ENCODE assay signal across 8 cellular contexts in genomic region chr10:80205478-80206276, GRCh38. TPM values are rescaled to one million over a fixed set of nuclear protein-coding genes. Genes with fewer than 3 reads are reported as not detected.
DNase-seq lines count a peak whose midpoint lies in the region; ATAC-seq and TF ChIP-seq lines count a peak whose summit lies in the region.

Gene ANXA11 (minus strand): TSS chr10:80205537. CDS start chr10:80172861, 32,676 bp downstream.

- peak within 1 kb of the TSS; percentile 59 for H2BK5ac ChIP-seq in neuronal stem cell (ENCODE audit: low read length)

- no peak within 1 kb of the TSS for H4K91ac ChIP-seq in neuronal stem cell (ENCODE audit: low read depth, low read length, poor library complexity)

- no peak for TF ChIP-seq CTCF in fibroblast of villous mesenchyme (IDR thresholded peaks at IDR 0.05; ENCODE audit: insufficient read depth, low read depth, low read length)

- no peak for TF ChIP-seq EP300 in Ishikawa (IDR thresholded peaks at IDR 0.05; ENCODE audit: borderline replicate concordance)

- H3K27ac ChIP-seq in neuronal stem cell (replicated peaks; ENCODE audit: low read length) (peak within 1 kb of the TSS; percentile 25), substantia nigra (ENCODE audit: low read depth, low read length, poor library complexity, severe bottlenecking) (peak within 1 kb of the TSS; percentile 71)

- H2BK15ac ChIP-seq in neuronal stem cell (ENCODE audit: low read length): peak within 1 kb of the TSS; percentile 70

- WGBS in neuronal stem cell (ENCODE audit: extremely low coverage in 2 of 2, insufficient read length in 2 of 2, insufficient replicate concordance in 1 of 2), 2 donors: no CpG with 5 or more reads among the region's 45 CpGs

- H3K4me3 ChIP-seq in fibroblast of villous mesenchyme (ENCODE audit: low read depth, low read length) (peak within 1 kb of the TSS; percentile 78), neuronal stem cell (ENCODE audit: low read length in 2 of 2) (peak within 1 kb of the TSS; percentile 50 to 83)

- peak within 1 kb of the TSS; percentile 95 for H2AFZ ChIP-seq in neuronal stem cell (ENCODE audit: low read length)

- H3K36me3 ChIP-seq in neuronal stem cell (replicated peaks in 1 of 2; ENCODE audit: control insufficient read depth in 2 of 2, insufficient read depth in 2 of 2, low read length in 2 of 2): no peaks in the 10 kb centered on the region

- H4K8ac ChIP-seq in neuronal stem cell (ENCODE audit: low read depth, low read length): no peak within 1 kb of the TSS

- no peak within 1 kb of the TSS for H2AK5ac ChIP-seq in neuronal stem cell (ENCODE audit: low read depth, low read length)

- no peak within 1 kb of the TSS for H3K14ac ChIP-seq in neuronal stem cell (ENCODE audit: low read length)

- no peaks in the 10 kb centered on the region for H3K9me3 ChIP-seq in neuronal stem cell (replicated peaks in 1 of 2; ENCODE audit: control insufficient read depth in 2 of 2, insufficient read depth in 1 of 2, low read depth in 1 of 2, low read length in 2 of 2)

- peaks cover 0 to 20% of the 10 kb centered on the region in 2 donors for H3K4me1 ChIP-seq in neuronal stem cell (ENCODE audit: control insufficient read depth in 2 of 2, insufficient read depth in 1 of 2, low read depth in 1 of 2, low read length in 2 of 2)

- DNase-seq in DMS79 (lab: John Stamatoyannopoulos, UW) (peak; percentile 29), RPMI8226 (peak; percentile 93), fibroblast of villous mesenchyme (ENCODE audit: low read depth) (peak; percentile 75), neuronal stem cell (ENCODE audit: low spot score) (peak; percentile 69), substantia nigra (lab: John Stamatoyannopoulos, UW) (peak in 21 of 49 donors; percentile 19 to 93 (median 42))
- DNase-seq in activated T-helper 9 cell treated with anti-CD3 and anti-CD28 coated beads, Interleukin-2, amount 50 U/mL, for 16 hours (ENCODE audit: low read depth): peak; percentile 77

- H3K18ac ChIP-seq in neuronal stem cell (ENCODE audit: low read length): peak within 1 kb of the TSS; percentile 96

- H3K4me2 ChIP-seq in neuronal stem cell (ENCODE audit: insufficient read depth, low read length, poor library complexity, severe bottlenecking): peak within 1 kb of the TSS; percentile 69

- peak; percentile 77 for ATAC-seq in GM21529 (IDR thresholded peaks at IDR 0.05; ENCODE audit: unreplicated experiment)

- peak within 1 kb of the TSS; percentile 80 for H3K9ac ChIP-seq in neuronal stem cell (ENCODE audit: low read depth, low read length, poor library complexity)

- no peaks in the 10 kb centered on the region for H3K79me1 ChIP-seq in neuronal stem cell (ENCODE audit: low read depth, low read length)

- peaks cover 3 to 35% (median 30%) of the 10 kb centered on the region in 3 experiments for H3K27me3 ChIP-seq in neuronal stem cell (ENCODE audit: control insufficient read depth in 3 of 3, insufficient read depth in 3 of 3, low read depth in 1 of 3, low read length in 3 of 3)

- H2BK120ac ChIP-seq in neuronal stem cell (ENCODE audit: low read depth, low read length): peak within 1 kb of the TSS; percentile 84

- H3K4ac ChIP-seq in neuronal stem cell (ENCODE audit: low read length): no peak within 1 kb of the TSS

- peak within 1 kb of the TSS; percentile 49 for H2BK12ac ChIP-seq in neuronal stem cell (ENCODE audit: low read length)

- H3K23ac ChIP-seq in neuronal stem cell (ENCODE audit: low read depth, low read length, poor library complexity): peak within 1 kb of the TSS; percentile 95

- TF ChIP-seq RAD21 in Ishikawa (IDR thresholded peaks at IDR 0.05; ENCODE audit: low read depth): no peak

TF ChIP-seq in Ishikawa, 13 proteins besides CTCF, POLR2A, EP300 and RAD21:
- no peak for TF ChIP-seq CEBPB (IDR thresholded peaks at IDR 0.05)
- no peak for TF ChIP-seq EGR1 (IDR thresholded peaks at IDR 0.05)
- peak; percentile 53; the same call in 1 of the 2 replicates for TF ChIP-seq MAX (IDR thresholded peaks at IDR 0.05)
- peak; percentile 85 for TF ChIP-seq ZBTB7A (IDR thresholded peaks at IDR 0.05; ENCODE audit: low read depth)
- TF ChIP-seq REST (IDR thresholded peaks at IDR 0.05; ENCODE audit: low read depth): no peak
- peak; percentile 80 for TF ChIP-seq TAF1 (IDR thresholded peaks at IDR 0.05; ENCODE audit: low read depth)
- TF ChIP-seq TCF12 (IDR thresholded peaks at IDR 0.05; ENCODE audit: low read depth): 0 out of 2 replicates have a peak, but pooled peaks have one; percentile 31
- no peak for TF ChIP-seq USF1 (IDR thresholded peaks at IDR 0.05)

RNA-seq across cellular contexts. Expression of gene ANXA11, which starts in this region (rescaled TPM):
- total RNA-seq in fibroblast of villous mesenchyme: 79.9 and 85.0 TPM in 2 replicates
- 47.4 TPM for polyA plus RNA-seq in neuronal stem cell (2013, experiment 1 of 2)
- 40.6 TPM for polyA plus RNA-seq in neuronal stem cell (2013, experiment 2 of 2)
